Comparison of ENCODE assay signal across 15 cellular contexts in genomic region chr7:1692500-1693418, GRCh38. TPM values are rescaled to one million over a fixed set of nuclear protein-coding genes. Genes with fewer than 3 reads are reported as not detected.
DNase-seq lines count a peak whose midpoint lies in the region; ATAC-seq and TF ChIP-seq lines count a peak whose summit lies in the region.
"Had no signal": no experiment of that assay in that cellular context is flagged by ENCODE, and none has a peak within 500 bp of the region (broad histone marks: within the 10 kb centered on the region; RNA-seq: fewer than 3 reads in every experiment).

No MANE protein-coding gene starts in this region.

- H3K27ac ChIP-seq in BLaER1 treated with 17β-estradiol and CSF1 and Interleukin-3, amounts not matched to agents 10 nM and 100 nM: no peak overlapping the region
- H3K27ac ChIP-seq in MM.1S (ENCODE audit: low read length): no peak overlapping the region
- peak overlapping the region in 9 of 10 donors; percentile 39 to 82 (median 70) for H3K27ac ChIP-seq in heart right ventricle
- H3K27ac ChIP-seq in OCI-LY7 (ENCODE audit: low read depth, low read length, poor library complexity, severe bottlenecking): no peak overlapping the region
- H3K27ac ChIP-seq: gastrocnemius medialis had no signal

- BruUV-seq in OCI-LY7 (replicated peaks; lab: Mats Ljungman, UMichigan): no TSS peak

- no peaks in the 10 kb centered on the region for H3F3A ChIP-seq in MM.1S (ENCODE audit: insufficient read depth, low read length)

- H3K4me3 Mint-ChIP-seq in progenitor cell of endocrine pancreas (ENCODE audit: low read depth): no peak overlapping the region
- H3K4me3 Mint-ChIP-seq: IgD-negative memory B cell; stimulated activated effector memory CD8-positive, alpha-beta T cell treated with anti-CD3 and anti-CD28 coated beads, Interleukin-12 subunit alpha, Interleukin-12 subunit beta, amount 100 ng/mL, for 72 hours; T-helper 1 cell treated with Interleukin-12 subunit alpha and Interleukin-12 subunit beta and Interleukin-4 antibody, amounts not matched to agents 30 μg/mL and 1 μg/mL, for 36 hours had no signal

- H3K9me3 ChIP-seq in BLaER1 treated with 17β-estradiol and CSF1 and Interleukin-3, amounts not matched to agents 10 nM and 100 nM (replicated peaks in 1 of 11): peaks cover 0 to 7% (median 3%) of the 10 kb centered on the region in 11 experiments; a peak in 6 of 22 replicates
- H3K9me3 ChIP-seq in MM.1S (replicated peaks; ENCODE audit: insufficient read depth, low read length): no peaks in the 10 kb centered on the region
- H3K9me3 ChIP-seq in heart right ventricle: peaks cover 0 to 9% (median 0%) of the 10 kb centered on the region in 11 donors
- no peaks in the 10 kb centered on the region for H3K9me3 ChIP-seq in OCI-LY7 (ENCODE audit: low read length)
- H3K9me3 ChIP-seq: gastrocnemius medialis had no signal

- H3K36me3 Mint-ChIP-seq in progenitor cell of endocrine pancreas (ENCODE audit: insufficient read depth): peaks cover 7% of the 10 kb centered on the region
- H3K36me3 Mint-ChIP-seq: stimulated activated effector memory CD8-positive, alpha-beta T cell treated with anti-CD3 and anti-CD28 coated beads, Interleukin-12 subunit alpha, Interleukin-12 subunit beta, amount 100 ng/mL, for 72 hours had no signal

- intact Hi-C loops in heart right ventricle (cut with DNase I) (no loop called here), OCI-LY7 (cut with micrococcal nuclease; ENCODE audit: unreplicated experiment) (no loop called here)

- POLR2A ChIA-PET in OCI-LY7 (lab: Charles Lee): no interaction called here

- no peak overlapping the region for H3K9ac ChIP-seq in BLaER1 treated with 17β-estradiol and CSF1 and Interleukin-3, amounts not matched to agents 10 nM and 100 nM
- H3K9ac ChIP-seq in MM.1S (ENCODE audit: low read length): no peak overlapping the region

- H3K4me1 ChIP-seq in BLaER1 treated with 17β-estradiol and CSF1 and Interleukin-3, amounts not matched to agents 10 nM and 100 nM: peaks cover 0 to 32% (median 18%) of the 10 kb centered on the region in 10 experiments; a peak in 13 of 20 replicates
- H3K4me1 ChIP-seq in MM.1S (ENCODE audit: low read length): no peaks in the 10 kb centered on the region
- H3K4me1 ChIP-seq in heart right ventricle: peaks cover 0 to 29% (median 19%) of the 10 kb centered on the region in 9 donors
- no peaks in the 10 kb centered on the region for H3K4me1 ChIP-seq in OCI-LY7 (ENCODE audit: insufficient read depth, low read length, poor library complexity, severe bottlenecking)

- no peak for DNase-seq in MM.1S
- DNase-seq in heart right ventricle: no peak
- peak; percentile 7 for DNase-seq in progenitor cell of endocrine pancreas (ENCODE audit: low spot score, unreplicated experiment)
- no peak for DNase-seq in GM20000 (ENCODE audit: low spot score)
- no peak for DNase-seq in OCI-LY7 (ENCODE audit: low spot score)
- DNase-seq in activated effector memory CD4-positive, alpha-beta T cell treated with anti-CD3 and anti-CD28 coated beads, Interleukin-2, amount 50 U/mL, for 16 hours: no peak
- DNase-seq: activated CD4-positive, alpha-beta T cell treated with anti-CD3 and anti-CD28 coated beads for 1 hour; amniotic stem cell had no signal

- TF ChIP-seq CTCF in MM.1S (IDR thresholded peaks at IDR 0.05; ENCODE audit: low read length): no peak
- no peak for TF ChIP-seq CTCF in heart right ventricle (IDR thresholded peaks at IDR 0.05)
- no peak for TF ChIP-seq CTCF in progenitor cell of endocrine pancreas (IDR thresholded peaks at IDR 0.05; ENCODE audit: unreplicated experiment)
- no peak for TF ChIP-seq CTCF in GM20000 (IDR thresholded peaks at IDR 0.05; ENCODE audit: extremely low read depth, missing control alignments)
- no peak for TF ChIP-seq CTCF in OCI-LY7 (conservative IDR thresholded peaks at IDR 0.05; ENCODE audit: low read length)

- H3K27me3 Mint-ChIP-seq in progenitor cell of endocrine pancreas: no peaks in the 10 kb centered on the region

- H3K9me2 ChIP-seq in MM.1S (replicated peaks; ENCODE audit: insufficient read depth, low read length) (no peaks in the 10 kb centered on the region), OCI-LY7 (ENCODE audit: insufficient read depth, low read length) (no peaks in the 10 kb centered on the region)

- ATAC-seq in heart right ventricle (no peak), HG03432 (IDR thresholded peaks at IDR 0.05; ENCODE audit: unreplicated experiment) (no peak)
- ATAC-seq: gastrocnemius medialis had no signal

- 88 to 92% methylated on average over 27 of the region's 27 CpGs for WGBS in heart right ventricle, 2 donors

- H3K4me1 Mint-ChIP-seq in progenitor cell of endocrine pancreas (ENCODE audit: low read depth): no peaks in the 10 kb centered on the region
- H3K4me1 Mint-ChIP-seq: IgD-negative memory B cell; stimulated activated effector memory CD8-positive, alpha-beta T cell treated with anti-CD3 and anti-CD28 coated beads, Interleukin-12 subunit alpha, Interleukin-12 subunit beta, amount 100 ng/mL, for 72 hours had no signal

- H2AFZ ChIP-seq in MM.1S (ENCODE audit: low read length): no peak overlapping the region
- H2AFZ ChIP-seq in OCI-LY7 (ENCODE audit: low read length): no peak overlapping the region

- peaks cover 0 to 31% (median 0%) of the 10 kb centered on the region in 11 experiments; a peak in 9 of 22 replicates for H4K20me1 ChIP-seq in BLaER1 treated with 17β-estradiol and CSF1 and Interleukin-3, amounts not matched to agents 10 nM and 100 nM
- H4K20me1 ChIP-seq in MM.1S (ENCODE audit: insufficient read depth, low read length): no peaks in the 10 kb centered on the region
- no peaks in the 10 kb centered on the region for H4K20me1 ChIP-seq in OCI-LY7 (ENCODE audit: insufficient read depth, low read length)

- H3K4me2 ChIP-seq in BLaER1 treated with 17β-estradiol and CSF1 and Interleukin-3, amounts not matched to agents 10 nM and 100 nM: peak overlapping the region in 7 of 11 experiments; percentile 5 to 61 (median 36); a peak in 7 of 22 replicates
- H3K4me2 ChIP-seq in MM.1S (ENCODE audit: low read depth, low read length) (peak overlapping the region; percentile 18; the same call in 1 of the 2 replicates), OCI-LY7 (ENCODE audit: low read length) (no peak overlapping the region)
- H3K4me2 ChIP-seq: smooth muscle cell had no signal

- H3K4me3 ChIP-seq in BLaER1 treated with 17β-estradiol and CSF1 and Interleukin-3, amounts not matched to agents 10 nM and 100 nM: no peak overlapping the region
- H3K4me3 ChIP-seq in MM.1S (ENCODE audit: low read length): no peak overlapping the region
- no peak overlapping the region for H3K4me3 ChIP-seq in heart right ventricle
- no peak overlapping the region for H3K4me3 ChIP-seq in OCI-LY7 (ENCODE audit: low read depth, low read length, poor library complexity, severe bottlenecking)
- H3K4me3 ChIP-seq: gastrocnemius medialis, smooth muscle cell had no signal

- H3K79me2 ChIP-seq in MM.1S (ENCODE audit: low read length) (no peaks in the 10 kb centered on the region), OCI-LY7 (ENCODE audit: insufficient read depth, low read depth, low read length) (no peaks in the 10 kb centered on the region)

- H3K9me3 Mint-ChIP-seq in progenitor cell of endocrine pancreas (ENCODE audit: low read depth): peaks cover 3% of the 10 kb centered on the region
- H3K9me3 Mint-ChIP-seq: stimulated activated effector memory CD8-positive, alpha-beta T cell treated with anti-CD3 and anti-CD28 coated beads, Interleukin-12 subunit alpha, Interleukin-12 subunit beta, amount 100 ng/mL, for 72 hours; T-helper 1 cell treated with Interleukin-12 subunit alpha and Interleukin-12 subunit beta and Interleukin-4 antibody, amounts not matched to agents 30 μg/mL and 1 μg/mL, for 36 hours had no signal

- H3K27me3 ChIP-seq in BLaER1 treated with 17β-estradiol and CSF1 and Interleukin-3, amounts not matched to agents 10 nM and 100 nM: no peaks in the 10 kb centered on the region
- H3K27me3 ChIP-seq in MM.1S (replicated peaks; ENCODE audit: insufficient read depth, low read length) (peaks cover 60% of the 10 kb centered on the region), heart right ventricle (no peaks in the 10 kb centered on the region)

- CTCF ChIA-PET in OCI-LY7 (lab: Charles Lee; ENCODE audit: unreplicated experiment): no interaction called here

- peaks cover 0 to 7% (median 0%) of the 10 kb centered on the region in 11 experiments; a peak in 2 of 22 replicates for H3K36me3 ChIP-seq in BLaER1 treated with 17β-estradiol and CSF1 and Interleukin-3, amounts not matched to agents 10 nM and 100 nM
- no peaks in the 10 kb centered on the region for H3K36me3 ChIP-seq in MM.1S (replicated peaks; ENCODE audit: insufficient read depth, low read length)
- peaks cover 0 to 17% (median 0%) of the 10 kb centered on the region in 9 donors for H3K36me3 ChIP-seq in heart right ventricle
- H3K36me3 ChIP-seq in OCI-LY7 (ENCODE audit: insufficient read depth, low read length): no peaks in the 10 kb centered on the region
- H3K36me3 ChIP-seq: gastrocnemius medialis had no signal

- H3K27ac Mint-ChIP-seq in progenitor cell of endocrine pancreas: no peak overlapping the region
- H3K27ac Mint-ChIP-seq: IgD-negative memory B cell; stimulated activated effector memory CD8-positive, alpha-beta T cell treated with anti-CD3 and anti-CD28 coated beads, Interleukin-12 subunit alpha, Interleukin-12 subunit beta, amount 100 ng/mL, for 72 hours; T-helper 1 cell treated with Interleukin-12 subunit alpha and Interleukin-12 subunit beta and Interleukin-4 antibody, amounts not matched to agents 30 μg/mL and 1 μg/mL, for 36 hours had no signal

RNA-seq across cellular contexts. Expression of gene ELFN1, which starts 22.7 kb away (rescaled TPM):
- total RNA-seq in heart right ventricle: 1 to 10 TPM; 3.4 to 9.5 (median 6.4) TPM
- polyA plus RNA-seq in heart right ventricle: 1 to 10 TPM; 3.0 to 5.7 TPM
- total RNA-seq in progenitor cell of endocrine pancreas: 12.3 and 12.9 TPM in 2 replicates
- not detected in 2 replicates for total RNA-seq in OCI-LY7 (2014; rRNA removed; shearing (Covaris generic))
- not detected in 2 replicates for total RNA-seq in OCI-LY7 (2022)

Comparison
In these comparisons a context has a peak if more than half of its experiments do, and no peak if none do; other contexts are left out.
1. H3K27ac ChIP-seq: peak in heart right ventricle (9 of 10); none in BLaER1 treated with 17β-estradiol and CSF1 and Interleukin-3, amounts not matched to agents 10 nM and 100 nM (0 of 11), MM.1S (single experiment) and OCI-LY7 (single experiment).
2. RNA of gene ELFN1, which starts 22.7 kb away (total RNA-seq): 12.3 to 12.9 TPM in progenitor cell of endocrine pancreas and 3.4 to 9.5 TPM in heart right ventricle; not detected in OCI-LY7; every median in the first group is over 4 times any median in the second.